8 cellular contexts compared by ENCODE assay signal in the genomic region with DNA sequence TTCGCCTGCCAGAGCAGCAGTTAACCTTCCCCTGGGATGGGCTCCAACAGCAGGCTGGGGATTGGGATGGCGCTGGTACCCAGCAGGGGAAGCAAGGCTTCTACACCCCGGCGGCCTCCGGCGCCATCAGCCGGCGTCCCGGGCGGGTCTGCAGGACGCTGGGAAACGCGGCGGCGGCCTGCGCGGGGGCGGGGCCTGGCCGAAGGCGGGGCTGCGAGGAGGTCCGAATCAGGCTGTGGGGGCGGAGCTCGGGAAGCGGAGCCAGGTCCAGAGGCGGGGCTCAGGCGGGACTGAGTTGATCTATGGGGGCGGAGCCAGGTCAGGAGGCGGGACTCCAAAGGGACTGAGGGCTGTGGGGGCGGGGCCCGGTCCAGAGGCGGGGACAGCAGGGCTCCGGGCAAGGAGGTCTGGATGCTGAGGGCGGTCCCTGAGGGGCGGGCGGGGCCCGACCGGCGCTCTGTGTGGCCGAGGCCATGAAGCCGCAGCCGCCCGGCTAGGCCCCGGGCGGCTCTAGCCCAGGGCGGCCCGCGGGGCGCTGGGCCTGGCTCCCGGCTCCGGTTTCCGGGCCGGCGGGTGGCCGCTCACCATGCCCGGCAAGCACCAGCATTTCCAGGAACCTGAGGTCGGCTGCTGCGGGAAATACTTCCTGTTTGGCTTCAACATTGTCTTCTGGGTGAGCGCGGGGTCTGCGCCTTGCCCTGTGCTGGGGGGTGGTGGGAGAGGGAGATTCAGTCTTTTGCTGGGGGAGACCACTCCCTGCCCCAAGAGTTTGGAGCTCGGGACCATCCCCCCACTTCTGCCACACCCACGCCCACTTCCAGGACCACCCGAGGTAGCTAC. TPM values are rescaled to one million over a fixed set of nuclear protein-coding genes. Genes with fewer than 3 reads are reported as not detected.
A peak's percentile ranks its signal among the peaks of the same experiment; 100 is the strongest.
DNase-seq lines count a peak whose midpoint lies in the region; ATAC-seq and TF ChIP-seq lines count a peak whose summit lies in the region.

A gene with protein sequence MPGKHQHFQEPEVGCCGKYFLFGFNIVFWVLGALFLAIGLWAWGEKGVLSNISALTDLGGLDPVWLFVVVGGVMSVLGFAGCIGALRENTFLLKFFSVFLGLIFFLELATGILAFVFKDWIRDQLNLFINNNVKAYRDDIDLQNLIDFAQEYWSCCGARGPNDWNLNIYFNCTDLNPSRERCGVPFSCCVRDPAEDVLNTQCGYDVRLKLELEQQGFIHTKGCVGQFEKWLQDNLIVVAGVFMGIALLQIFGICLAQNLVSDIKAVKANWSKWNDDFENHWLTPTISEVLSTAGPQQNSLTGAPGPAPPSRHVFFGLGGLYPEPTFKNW (plus strand): TSS at position 455 of the 840 bp plus-strand sequence. CDS start 132 bp downstream, at position 587.

- intact Hi-C loops in PC-9 (cut with micrococcal nuclease; ENCODE audit: unreplicated experiment) = loop anchor here (1.0 to 10.0 kb wide), 7 partner anchors 38 to 655 kb away; partner anchors contain the start of genes FAF2, FGFR4, HIGD2A and NOP16

- H3F3A ChIP-seq in PC-9 (ENCODE audit: insufficient read depth, low read depth) = no peaks in the 10 kb centered on the region; the same call in 1 of the 2 replicates

- no peaks in the 10 kb centered on the region for H3K9me2 ChIP-seq in PC-9 (ENCODE audit: insufficient read depth)

- DNase-seq in DMS53 (lab: John Stamatoyannopoulos, UW) (peak; percentile 100), KBM-7 (peak; percentile 98), PC-9 (peak; percentile 91 to 100), epithelial cell of proximal tubule (ENCODE audit: low read depth) (peak; percentile 61)
- peak; percentile 99 for DNase-seq in activated T-cell treated with anti-CD3 and anti-CD28 coated beads, Interleukin-2, amount 50 U/mL, for 1 hour
- DNase-seq in stimulated activated CD8-positive, alpha-beta memory T cell treated with anti-CD3 and anti-CD28 coated beads, Interleukin-4, amount 100 ng/mL, for 48 hours = peak; percentile 100

- peaks cover 34% of the 10 kb centered on the region for H3K79me2 ChIP-seq in PC-9 (ENCODE audit: low read depth)

- in situ Hi-C loops in KBM-7 (cut with MboI; ENCODE audit: low pct_unique_long_range_greater_than_20kb, low sequenced_read_pairs) = no loop called here

- H3K9me3 ChIP-seq in PC-9 (ENCODE audit: insufficient read depth, low read depth) = no peaks in the 10 kb centered on the region
- no peaks in the 10 kb centered on the region for H3K9me3 ChIP-seq in mucosa of rectum (ENCODE audit: control insufficient read depth in 2 of 2, low read length in 2 of 2)

- H3K4me3 ChIP-seq in PC-9 = peak within 1 kb of the TSS; percentile 90
- peak within 1 kb of the TSS; percentile 92 for H3K4me3 ChIP-seq in epithelial cell of proximal tubule (ENCODE audit: low read depth, low read length)
- H3K4me3 ChIP-seq in mucosa of rectum (ENCODE audit: low read length in 2 of 2) = peak within 1 kb of the TSS; percentile 83 to 85

- no TSS peak for BruUV-seq in PC-9 (replicated peaks; lab: Mats Ljungman, UMichigan)

- H3K36me3 ChIP-seq in PC-9 (ENCODE audit: low read depth) (no peaks in the 10 kb centered on the region), mucosa of rectum (ENCODE audit: control insufficient read depth in 2 of 2, insufficient read depth in 2 of 2, low read length in 2 of 2) (no peaks in the 10 kb centered on the region)

- H3K27ac ChIP-seq in PC-9 (no peak within 1 kb of the TSS), mucosa of rectum (ENCODE audit: low read depth in 2 of 2, low read length in 2 of 2) (peak within 1 kb of the TSS; percentile 45 to 68)

- TF ChIP-seq CTCF in PC-9 (conservative IDR thresholded peaks at IDR 0.05) (no peak; the same call in 1 of the 2 replicates), epithelial cell of proximal tubule (conservative IDR thresholded peaks at IDR 0.05; ENCODE audit: low read depth, low read length) (peak; percentile 41)

- H3K4me1 ChIP-seq in PC-9 (replicated peaks; ENCODE audit: insufficient read depth) (peaks cover 11% of the 10 kb centered on the region), mucosa of rectum (ENCODE audit: control insufficient read depth in 2 of 2, insufficient read depth in 2 of 2, low read length in 2 of 2) (peaks cover 10 to 16% of the 10 kb centered on the region in 2 donors)

- H3K4me2 ChIP-seq in PC-9 = peak within 1 kb of the TSS; percentile 99

- H4K20me1 ChIP-seq in PC-9 (ENCODE audit: insufficient read depth) = peaks cover 20% of the 10 kb centered on the region; the same call in 1 of the 2 replicates

- CTCF ChIA-PET in PC-9 (lab: Charles Lee) = interaction anchor here (0.6 to 0.9 kb wide), 6 partner anchors 10 to 917 kb away, joined by 3 to 5 read pairs (median 3); no protein-coding TSS in a partner anchor

- POLR2A ChIA-PET in PC-9 (lab: Charles Lee; ENCODE audit: unreplicated experiment) = interaction anchor here (0.5 to 0.6 kb wide), 2 partner anchors 109 to 547 kb away, joined by 3 to 4 read pairs; no protein-coding TSS in a partner anchor

- H3K27me3 ChIP-seq in PC-9 (ENCODE audit: insufficient read depth, low read depth) (no peaks in the 10 kb centered on the region), mucosa of rectum (ENCODE audit: control insufficient read depth in 2 of 2, insufficient read depth in 2 of 2, low read length in 2 of 2) (peaks cover 0 to 3% of the 10 kb centered on the region in 2 donors)

- peak within 1 kb of the TSS; percentile 86 for H2AFZ ChIP-seq in PC-9

- peak; percentile 93 for ATAC-seq in GM21717 (IDR thresholded peaks at IDR 0.05; ENCODE audit: unreplicated experiment)

- peak within 1 kb of the TSS; percentile 77 to 82 for H3K9ac ChIP-seq in mucosa of rectum (ENCODE audit: low read depth in 1 of 2, low read length in 2 of 2)

RNA-seq across cellular contexts. Expression of the gene that starts here (rescaled TPM):
- total RNA-seq in PC-9 (2021) (81.1 and 82.1 TPM in 2 replicates), epithelial cell of proximal tubule (29.1 and 40.2 TPM in 2 replicates)
